Comparison of ENCODE assay signal across 1 cellular context in the genomic region with DNA sequence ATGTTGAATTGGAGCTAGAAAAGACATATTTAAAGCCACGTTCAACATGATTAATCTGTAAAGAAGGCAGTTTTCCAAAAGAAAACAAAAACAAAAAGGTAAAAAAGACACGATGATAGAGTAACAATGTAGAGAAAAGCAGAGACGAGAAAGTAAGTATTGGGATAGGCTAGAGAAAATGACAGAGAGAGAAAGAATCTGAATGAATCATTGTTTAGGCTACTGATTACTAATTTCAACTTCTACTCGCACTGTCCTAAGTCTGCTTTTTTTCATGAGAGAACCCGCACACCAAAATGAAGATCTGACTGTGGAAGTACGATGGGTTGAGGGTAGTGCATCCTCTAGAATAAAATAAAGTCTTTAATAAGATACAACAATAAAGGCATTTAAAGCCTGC.
TF ChIP-seq lines count a peak whose summit lies in the region.

No MANE protein-coding gene starts in this region.

TF ChIP-seq in SK-N-SH treated with all-trans-retinoic acid at 6 μM for 48 hours, 23 proteins besides CTCF, POLR2A, EP300 and RAD21 (continued from another document):
- TF ChIP-seq, protein P1, sequence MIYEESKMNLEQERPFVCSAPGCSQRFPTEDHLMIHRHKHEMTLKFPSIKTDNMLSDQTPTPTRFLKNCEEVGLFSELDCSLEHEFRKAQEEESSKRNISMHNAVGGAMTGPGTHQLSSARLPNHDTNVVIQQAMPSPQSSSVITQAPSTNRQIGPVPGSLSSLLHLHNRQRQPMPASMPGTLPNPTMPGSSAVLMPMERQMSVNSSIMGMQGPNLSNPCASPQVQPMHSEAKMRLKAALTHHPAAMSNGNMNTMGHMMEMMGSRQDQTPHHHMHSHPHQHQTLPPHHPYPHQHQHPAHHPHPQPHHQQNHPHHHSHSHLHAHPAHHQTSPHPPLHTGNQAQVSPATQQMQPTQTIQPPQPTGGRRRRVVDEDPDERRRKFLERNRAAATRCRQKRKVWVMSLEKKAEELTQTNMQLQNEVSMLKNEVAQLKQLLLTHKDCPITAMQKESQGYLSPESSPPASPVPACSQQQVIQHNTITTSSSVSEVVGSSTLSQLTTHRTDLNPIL (CRISPR knock-in tag; IDR thresholded peaks at IDR 0.05; ENCODE audit: low read depth): no peak
- TF ChIP-seq, protein P2, sequence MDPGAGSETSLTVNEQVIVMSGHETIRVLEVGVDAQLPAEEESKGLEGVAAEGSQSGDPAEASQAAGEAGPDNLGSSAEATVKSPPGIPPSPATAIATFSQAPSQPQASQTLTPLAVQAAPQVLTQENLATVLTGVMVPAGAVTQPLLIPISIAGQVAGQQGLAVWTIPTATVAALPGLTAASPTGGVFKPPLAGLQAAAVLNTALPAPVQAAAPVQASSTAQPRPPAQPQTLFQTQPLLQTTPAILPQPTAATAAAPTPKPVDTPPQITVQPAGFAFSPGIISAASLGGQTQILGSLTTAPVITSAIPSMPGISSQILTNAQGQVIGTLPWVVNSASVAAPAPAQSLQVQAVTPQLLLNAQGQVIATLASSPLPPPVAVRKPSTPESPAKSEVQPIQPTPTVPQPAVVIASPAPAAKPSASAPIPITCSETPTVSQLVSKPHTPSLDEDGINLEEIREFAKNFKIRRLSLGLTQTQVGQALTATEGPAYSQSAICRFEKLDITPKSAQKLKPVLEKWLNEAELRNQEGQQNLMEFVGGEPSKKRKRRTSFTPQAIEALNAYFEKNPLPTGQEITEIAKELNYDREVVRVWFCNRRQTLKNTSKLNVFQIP (CRISPR knock-in tag; IDR thresholded peaks at IDR 0.05; ENCODE audit: borderline replicate concordance, low read depth): no peak
- TF ChIP-seq, protein P3, sequence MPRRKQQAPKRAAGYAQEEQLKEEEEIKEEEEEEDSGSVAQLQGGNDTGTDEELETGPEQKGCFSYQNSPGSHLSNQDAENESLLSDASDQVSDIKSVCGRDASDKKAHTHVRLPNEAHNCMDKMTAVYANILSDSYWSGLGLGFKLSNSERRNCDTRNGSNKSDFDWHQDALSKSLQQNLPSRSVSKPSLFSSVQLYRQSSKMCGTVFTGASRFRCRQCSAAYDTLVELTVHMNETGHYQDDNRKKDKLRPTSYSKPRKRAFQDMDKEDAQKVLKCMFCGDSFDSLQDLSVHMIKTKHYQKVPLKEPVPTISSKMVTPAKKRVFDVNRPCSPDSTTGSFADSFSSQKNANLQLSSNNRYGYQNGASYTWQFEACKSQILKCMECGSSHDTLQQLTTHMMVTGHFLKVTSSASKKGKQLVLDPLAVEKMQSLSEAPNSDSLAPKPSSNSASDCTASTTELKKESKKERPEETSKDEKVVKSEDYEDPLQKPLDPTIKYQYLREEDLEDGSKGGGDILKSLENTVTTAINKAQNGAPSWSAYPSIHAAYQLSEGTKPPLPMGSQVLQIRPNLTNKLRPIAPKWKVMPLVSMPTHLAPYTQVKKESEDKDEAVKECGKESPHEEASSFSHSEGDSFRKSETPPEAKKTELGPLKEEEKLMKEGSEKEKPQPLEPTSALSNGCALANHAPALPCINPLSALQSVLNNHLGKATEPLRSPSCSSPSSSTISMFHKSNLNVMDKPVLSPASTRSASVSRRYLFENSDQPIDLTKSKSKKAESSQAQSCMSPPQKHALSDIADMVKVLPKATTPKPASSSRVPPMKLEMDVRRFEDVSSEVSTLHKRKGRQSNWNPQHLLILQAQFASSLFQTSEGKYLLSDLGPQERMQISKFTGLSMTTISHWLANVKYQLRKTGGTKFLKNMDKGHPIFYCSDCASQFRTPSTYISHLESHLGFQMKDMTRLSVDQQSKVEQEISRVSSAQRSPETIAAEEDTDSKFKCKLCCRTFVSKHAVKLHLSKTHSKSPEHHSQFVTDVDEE (CRISPR knock-in tag; IDR thresholded peaks at IDR 0.05): no peak
TF ChIP-seq in SK-N-SH treated with all-trans-retinoic acid at 6 μM for 48 hours: peak in this region for 0.
